17 cellular contexts compared by ENCODE assay signal in genomic region chr7:123435080-123435700, GRCh38.
DNase-seq lines count a peak whose midpoint lies in the region; ATAC-seq and TF ChIP-seq lines count a peak whose summit lies in the region.
"Had no signal": no experiment of that assay in that cellular context is flagged by ENCODE, and none has a peak within 500 bp of the region (broad histone marks: within the 10 kb centered on the region; RNA-seq: fewer than 3 reads in every experiment).

No MANE protein-coding gene starts in this region.

- no peak overlapping the region for H3K27ac ChIP-seq in effector memory CD4-positive, alpha-beta T cell (ENCODE audit: insufficient read depth, low read length, poor library complexity, severe bottlenecking)
- H3K27ac ChIP-seq: BLaER1 treated with 17β-estradiol and CSF1 and Interleukin-3, amounts not matched to agents 10 nM and 100 nM; GM23248 had no signal

- no peaks in the 10 kb centered on the region for H3K27me3 ChIP-seq in BE2C
- H3K27me3 ChIP-seq in effector memory CD4-positive, alpha-beta T cell (replicated peaks; ENCODE audit: control insufficient read depth, insufficient read depth, low read length, poor library complexity, severe bottlenecking): no peaks in the 10 kb centered on the region
- H3K27me3 ChIP-seq: BLaER1 treated with 17β-estradiol and CSF1 and Interleukin-3, amounts not matched to agents 10 nM and 100 nM had no signal

- TF ChIP-seq CTCF in BE2C (IDR thresholded peaks at IDR 0.05; ENCODE audit: low read depth, low read length): no peak

- ATAC-seq in SK-N-SH treated with all-trans-retinoic acid at 6 μM for 48 hours (no peak), HG02623 (IDR thresholded peaks at IDR 0.05; ENCODE audit: unreplicated experiment) (no peak)
- ATAC-seq: GM12878 had no signal

- DNase-seq in BE2C: peak; percentile 49
- DNase-seq in SK-N-DZ (ENCODE audit: low spot score): peak; percentile 61
- DNase-seq in NCI-H187 treated with DMSO at 0.1 percent for 48 hours (lab: John Stamatoyannopoulos, UW): no peak
- no peak for DNase-seq in effector memory CD4-positive, alpha-beta T cell
- DNase-seq: CD4-positive, alpha-beta T cell; CD8-positive, alpha-beta memory T cell; DMS 273 treated with DMSO at 0.1 percent for 48 hours; DMS79; EL; GDM1; GM23248; H7; HCEC 1CT had no signal

- no peaks in the 10 kb centered on the region for H3K36me3 ChIP-seq in BE2C
- no peaks in the 10 kb centered on the region for H3K36me3 ChIP-seq in effector memory CD4-positive, alpha-beta T cell (ENCODE audit: control insufficient read depth, insufficient read depth, low read length)
- H3K36me3 ChIP-seq: BLaER1 treated with 17β-estradiol and CSF1 and Interleukin-3, amounts not matched to agents 10 nM and 100 nM had no signal

- no peak overlapping the region for H3K4me3 ChIP-seq in BE2C (ENCODE audit: low read depth, low read length)
- H3K4me3 ChIP-seq in effector memory CD4-positive, alpha-beta T cell (ENCODE audit: insufficient read depth, low read depth, low read length, poor library complexity, severe bottlenecking): no peak overlapping the region
- H3K4me3 ChIP-seq: BLaER1 treated with 17β-estradiol and CSF1 and Interleukin-3, amounts not matched to agents 10 nM and 100 nM; GM12878; GM23248 had no signal

- no peaks in the 10 kb centered on the region for H3K9me3 ChIP-seq in BE2C
- H3K9me3 ChIP-seq in effector memory CD4-positive, alpha-beta T cell (ENCODE audit: control insufficient read depth, low read length): no peaks in the 10 kb centered on the region
- H3K9me3 ChIP-seq: BLaER1 treated with 17β-estradiol and CSF1 and Interleukin-3, amounts not matched to agents 10 nM and 100 nM had no signal

- H3K4me1 ChIP-seq in BE2C: peaks cover 28% of the 10 kb centered on the region
- H3K4me1 ChIP-seq in effector memory CD4-positive, alpha-beta T cell (ENCODE audit: control insufficient read depth, insufficient read depth, low read length, poor library complexity, severe bottlenecking): no peaks in the 10 kb centered on the region

TF ChIP-seq in SK-N-SH treated with all-trans-retinoic acid at 6 μM for 48 hours, 23 proteins besides CTCF, POLR2A, EP300 and RAD21:
- TF ChIP-seq TOX (CRISPR knock-in tag; IDR thresholded peaks at IDR 0.05; ENCODE audit: borderline replicate concordance) (no peak), ZFP30 (CRISPR knock-in tag; IDR thresholded peaks at IDR 0.05) (no peak; the same call in 1 of the 2 replicates), OSR1 (CRISPR knock-in tag; IDR thresholded peaks at IDR 0.05) (no peak), GLIS3 (CRISPR knock-in tag; IDR thresholded peaks at IDR 0.05) (peak; percentile 73; the same call in 1 of the 2 replicates), ISL1 (CRISPR knock-in tag; IDR thresholded peaks at IDR 0.05) (peak; percentile 99), CREB5 (CRISPR knock-in tag; IDR thresholded peaks at IDR 0.05; ENCODE audit: low read depth) (peak; percentile 92), TCF4 (CRISPR knock-in tag; IDR thresholded peaks at IDR 0.05; ENCODE audit: borderline replicate concordance) (peak; percentile 84), ZC3H10 (CRISPR knock-in tag; IDR thresholded peaks at IDR 0.05) (no peak), CSDC2 (CRISPR knock-in tag; IDR thresholded peaks at IDR 0.05) (peak; percentile 77; the same call in 1 of the 2 replicates), ZNF70 (CRISPR knock-in tag; IDR thresholded peaks at IDR 0.05) (no peak), ZFP3 (CRISPR knock-in tag; IDR thresholded peaks at IDR 0.05) (peak; percentile 68), RARB (CRISPR knock-in tag; IDR thresholded peaks at IDR 0.05) (no peak), CSRNP3 (CRISPR knock-in tag; IDR thresholded peaks at IDR 0.05) (peak; percentile 96), SNAI2 (CRISPR knock-in tag; IDR thresholded peaks at IDR 0.05) (peak; percentile 68; the same call in 1 of the 2 replicates), TSHZ2 (CRISPR knock-in tag; IDR thresholded peaks at IDR 0.05) (peak; percentile 97), ZNF565 (CRISPR knock-in tag; conservative IDR thresholded peaks at IDR 0.05; ENCODE audit: low read depth) (peak; percentile 75; the same call in 1 of the 2 replicates), PATZ1 (CRISPR knock-in tag; IDR thresholded peaks at IDR 0.05; ENCODE audit: borderline replicate concordance) (peak; percentile 82; the same call in 1 of the 2 replicates)
TF ChIP-seq in SK-N-SH treated with all-trans-retinoic acid at 6 μM for 48 hours: peak in this region for 11.

Comparison
In these comparisons a context has a peak if more than half of its experiments do, and no peak if none do; other contexts are left out.
1. DNase-seq: peak in BE2C (single experiment) and SK-N-DZ (single experiment); none in NCI-H187 treated with DMSO at 0.1 percent for 48 hours (single experiment) and effector memory CD4-positive, alpha-beta T cell (0 of 3).